8 cellular contexts compared by ENCODE assay signal in genomic region chr1:160006312-160006940, GRCh38. TPM values are rescaled to one million over a fixed set of nuclear protein-coding genes. Genes with fewer than 3 reads are reported as not detected.
DNase-seq lines count a peak whose midpoint lies in the region; ATAC-seq and TF ChIP-seq lines count a peak whose summit lies in the region.

No MANE protein-coding gene starts in this region.

- H3K9me3 ChIP-seq in mesenchymal stem cell (ENCODE audit: control insufficient read depth, low read length) = no peaks in the 10 kb centered on the region

- no peaks in the 10 kb centered on the region for H3K4me1 ChIP-seq in mesenchymal stem cell (ENCODE audit: control insufficient read depth, insufficient read depth, low read depth, low read length)

- H3K4ac ChIP-seq in mesenchymal stem cell (ENCODE audit: low read depth in 1 of 2, low read length in 2 of 2) = no peak overlapping the region

- H3K27ac ChIP-seq in mesenchymal stem cell (ENCODE audit: low read length, poor library complexity, severe bottlenecking) = no peak overlapping the region

- H2BK15ac ChIP-seq in mesenchymal stem cell (ENCODE audit: low read depth, poor library complexity, severe bottlenecking) = no peak overlapping the region

- no peak overlapping the region for H3K4me3 ChIP-seq in mesenchymal stem cell (ENCODE audit: insufficient read depth in 1 of 2, low read depth in 1 of 2, low read length in 2 of 2)

- H2BK5ac ChIP-seq in mesenchymal stem cell (ENCODE audit: low read depth, low read length, poor library complexity, severe bottlenecking) = no peak overlapping the region

- peak; percentile 20 for DNase-seq in NCI-H446 treated with DMSO at 0.1 percent for 48 hours (lab: John Stamatoyannopoulos, UW)
- DNase-seq in activated CD4-positive, alpha-beta T cell treated with anti-CD3 and anti-CD28 coated beads, Interleukin-2, amount 10 ng/mL, durations not matched to agents 7 days and 5 days = peak; percentile 84
- DNase-seq in dermis blood vessel endothelial cell = peak; percentile 79
- peak; percentile 70 for DNase-seq in mesenchymal stem cell
- peak; percentile 82 for DNase-seq in stimulated activated CD8-positive, alpha-beta memory T cell treated with anti-CD3 and anti-CD28 coated beads, Interleukin-4, amount 100 ng/mL, for 48 hours
- no peak for DNase-seq in 8988T

- peak; percentile 67 for ATAC-seq in HG03139 (IDR thresholded peaks at IDR 0.05; ENCODE audit: unreplicated experiment)

- H3K18ac ChIP-seq in mesenchymal stem cell (ENCODE audit: low read depth in 1 of 2, low read length in 2 of 2) = no peak overlapping the region

- H3K4me2 ChIP-seq in mesenchymal stem cell (ENCODE audit: low read length, poor library complexity, severe bottlenecking) = no peak overlapping the region

- POLR2A ChIA-PET in activated CD4-positive, alpha-beta T cell treated with anti-CD3 and anti-CD28 coated beads, Interleukin-2, amount 10 ng/mL, durations not matched to agents 7 days and 5 days (lab: Charles Lee) = no interaction called here

- no peak overlapping the region for H2AK5ac ChIP-seq in mesenchymal stem cell (ENCODE audit: low read length, severe bottlenecking)

- H3K4me1 Mint-ChIP-seq in activated CD4-positive, alpha-beta T cell treated with anti-CD3 and anti-CD28 coated beads, Interleukin-2, amount 10 ng/mL, durations not matched to agents 7 days and 5 days = no peaks in the 10 kb centered on the region

- WGBS in mesenchymal stem cell = 0% methylated on average over 2 of the region's 5 CpGs

- H4K8ac ChIP-seq in mesenchymal stem cell (ENCODE audit: low read length) = no peak overlapping the region

- no peak overlapping the region for H3K9ac ChIP-seq in mesenchymal stem cell (ENCODE audit: low read length)

- H3K14ac ChIP-seq in mesenchymal stem cell (ENCODE audit: low read length in 2 of 2) = no peak overlapping the region

- no peak overlapping the region for H3K27ac Mint-ChIP-seq in activated CD4-positive, alpha-beta T cell treated with anti-CD3 and anti-CD28 coated beads, Interleukin-2, amount 10 ng/mL, durations not matched to agents 7 days and 5 days

- H3K27me3 ChIP-seq in mesenchymal stem cell (ENCODE audit: control insufficient read depth in 1 of 2, insufficient read depth in 1 of 2, low read length in 2 of 2) = peaks cover 0 to 44% of the 10 kb centered on the region in 2 experiments

- H3K79me1 ChIP-seq in mesenchymal stem cell (replicated peaks; ENCODE audit: low read length, poor library complexity, severe bottlenecking) = no peaks in the 10 kb centered on the region

- no peak overlapping the region for H2AFZ ChIP-seq in mesenchymal stem cell (ENCODE audit: low read depth, low read length)

- H4K91ac ChIP-seq in mesenchymal stem cell (ENCODE audit: low read length) = no peak overlapping the region

- no peak overlapping the region for H2BK12ac ChIP-seq in mesenchymal stem cell (ENCODE audit: low read length in 2 of 2)

- H3K27me3 Mint-ChIP-seq in activated CD4-positive, alpha-beta T cell treated with anti-CD3 and anti-CD28 coated beads, Interleukin-2, amount 10 ng/mL, durations not matched to agents 7 days and 5 days = peaks cover 20% of the 10 kb centered on the region

- no peaks in the 10 kb centered on the region for H3K36me3 ChIP-seq in mesenchymal stem cell (ENCODE audit: control insufficient read depth in 1 of 2, insufficient read depth in 2 of 2, low read depth in 1 of 2, low read length in 2 of 2)

- no peaks in the 10 kb centered on the region for H3K36me3 Mint-ChIP-seq in activated CD4-positive, alpha-beta T cell treated with anti-CD3 and anti-CD28 coated beads, Interleukin-2, amount 10 ng/mL, durations not matched to agents 7 days and 5 days (ENCODE audit: low read depth)

- CTCF ChIA-PET in activated CD4-positive, alpha-beta T cell treated with anti-CD3 and anti-CD28 coated beads, Interleukin-2, amount 10 ng/mL, durations not matched to agents 7 days and 5 days (lab: Charles Lee) = interaction anchor here (0.7 to 4.1 kb wide), 17 partner anchors 10 to 390 kb away, joined by 3 to 32 read pairs (median 3); no protein-coding TSS in a partner anchor

- H3K9me3 Mint-ChIP-seq in activated CD4-positive, alpha-beta T cell treated with anti-CD3 and anti-CD28 coated beads, Interleukin-2, amount 10 ng/mL, durations not matched to agents 7 days and 5 days = no peaks in the 10 kb centered on the region

- H3K23ac ChIP-seq in mesenchymal stem cell (ENCODE audit: low read length in 2 of 2) = no peak overlapping the region

- H3K4me3 Mint-ChIP-seq in activated CD4-positive, alpha-beta T cell treated with anti-CD3 and anti-CD28 coated beads, Interleukin-2, amount 10 ng/mL, durations not matched to agents 7 days and 5 days = no peak overlapping the region

- H2BK120ac ChIP-seq in mesenchymal stem cell (ENCODE audit: low read depth, low read length) = no peak overlapping the region

- TF ChIP-seq CTCF in GM12801 (IDR thresholded peaks at IDR 0.05; ENCODE audit: extremely low read depth, insufficient read length) = peak; percentile 77

RNA-seq across cellular contexts. Expression of gene PIGM, which starts 25.4 kb away (rescaled TPM):
- total RNA-seq in activated CD4-positive, alpha-beta T cell treated with anti-CD3 and anti-CD28 coated beads, Interleukin-2, amount 10 ng/mL, durations not matched to agents 7 days and 5 days = 1 to 10 TPM; 5.9 to 6.4 TPM
- total RNA-seq in dermis blood vessel endothelial cell = 2.6 and 3.5 TPM in 2 replicates
- polyA plus RNA-seq in mesenchymal stem cell (2013, experiment 1 of 2) = 6.0 TPM
- 6.0 TPM for polyA plus RNA-seq in mesenchymal stem cell (2013, experiment 2 of 2)

RNA-seq across cellular contexts. Expression of gene SLAMF9, which starts 52.4 kb away (rescaled TPM):
- total RNA-seq in activated CD4-positive, alpha-beta T cell treated with anti-CD3 and anti-CD28 coated beads, Interleukin-2, amount 10 ng/mL, durations not matched to agents 7 days and 5 days = not detected
- not detected in 2 replicates for total RNA-seq in dermis blood vessel endothelial cell
- not detected for polyA plus RNA-seq in mesenchymal stem cell (2013, experiment 1 of 2)
- polyA plus RNA-seq in mesenchymal stem cell (2013, experiment 2 of 2) = not detected
